In genomic region chr2:157748371-157749132, GRCh38 we compare ENCODE assay signal across 23 cellular contexts.
DNase-seq lines count a peak whose midpoint lies in the region; ATAC-seq, FAIRE-seq and TF ChIP-seq lines count a peak whose summit lies in the region.
"Had no signal": no experiment of that assay in that cellular context is flagged by ENCODE, and none has a peak within 500 bp of the region (broad histone marks: within the 10 kb centered on the region; RNA-seq: fewer than 3 reads in every experiment).

No MANE protein-coding gene starts in this region.

- H3K9ac ChIP-seq in liver (ENCODE audit: low read depth in 1 of 2, low read length in 2 of 2) (no peak overlapping the region), HepG2 (ENCODE audit: insufficient read depth, low read depth, low read length) (no peak overlapping the region), subcutaneous abdominal adipose tissue (ENCODE audit: low read length in 5 of 5) (peak overlapping the region in 1 of 5 donors; percentile 24)

- no peak for FAIRE-seq in HepG2 (lab: Jason Lieb, UNC)
- FAIRE-seq: A549, kidney, urothelium cell line had no signal

- TF ChIP-seq POLR2A in HepG2 (IDR thresholded peaks at IDR 0.05; ENCODE audit: insufficient read depth in 1 of 2, low read depth in 2 of 2, low read length in 2 of 2) = no peak

- no peak overlapping the region for H2AFZ ChIP-seq in HepG2 (ENCODE audit: low read length)

- no peaks in the 10 kb centered on the region for H3K27me3 Mint-ChIP-seq in mesothelial cell of epicardium (ENCODE audit: low read depth)
- no peaks in the 10 kb centered on the region for H3K27me3 Mint-ChIP-seq in activated CD8-positive, alpha-beta T cell treated with anti-CD3 and anti-CD28 coated beads, Interleukin-2, amount 10 ng/mL, durations not matched to agents 7 days and 5 days (ENCODE audit: low read depth)
- H3K27me3 Mint-ChIP-seq: activated CD4-positive, alpha-beta memory T cell treated with anti-CD3 and anti-CD28 coated beads, Interleukin-2, amount 10 ng/mL, durations not matched to agents 7 days and 5 days; naive thymus-derived CD8-positive, alpha-beta T cell had no signal

- in situ Hi-C loops in HepG2 (cut with HindIII; ENCODE audit: extremely low pct_ligation_motif_present, low pct_unique_long_range_greater_than_20kb) = no loop called here

- POLR2A ChIA-PET in HepG2 (lab: Yijun Ruan, JAX) = no interaction called here
- POLR2A ChIA-PET in activated CD8-positive, alpha-beta T cell treated with anti-CD3 and anti-CD28 coated beads, Interleukin-2, amount 10 ng/mL, durations not matched to agents 7 days and 5 days (lab: Charles Lee) = no interaction called here

- H3K27ac ChIP-seq in liver (ENCODE audit: low read depth in 1 of 2, low read length in 2 of 2) = peak overlapping the region; percentile 52 to 71
- H3K27ac ChIP-seq in HepG2 (ENCODE audit: extremely low read length, insufficient read depth, low read length) = no peak overlapping the region
- H3K27ac ChIP-seq in subcutaneous abdominal adipose tissue (ENCODE audit: low read depth, low read length) = peak overlapping the region; percentile 92
- H3K27ac ChIP-seq: A549, epithelial cell of prostate, ovary, sigmoid colon, suprapubic skin had no signal

- no peak overlapping the region for H3K4me3 Mint-ChIP-seq in mesothelial cell of epicardium
- no peak overlapping the region for H3K4me3 Mint-ChIP-seq in activated CD8-positive, alpha-beta T cell treated with anti-CD3 and anti-CD28 coated beads, Interleukin-2, amount 10 ng/mL, durations not matched to agents 7 days and 5 days
- H3K4me3 Mint-ChIP-seq: activated CD4-positive, alpha-beta memory T cell treated with anti-CD3 and anti-CD28 coated beads, Interleukin-2, amount 10 ng/mL, durations not matched to agents 7 days and 5 days; CD14-positive monocyte; naive thymus-derived CD8-positive, alpha-beta T cell; WTC11 had no signal

- CTCF ChIA-PET in HepG2 (lab: Yijun Ruan, JAX; ENCODE audit: low intra/inter-chr PET ratio, low total read pairs) = no interaction called here
- CTCF ChIA-PET in activated CD8-positive, alpha-beta T cell treated with anti-CD3 and anti-CD28 coated beads, Interleukin-2, amount 10 ng/mL, durations not matched to agents 7 days and 5 days (lab: Charles Lee) = interaction anchor here (0.6 to 1.2 kb wide), 7 partner anchors 10 to 451 kb away, joined by 3 to 4 read pairs (median 3); no protein-coding TSS in a partner anchor

- H3K27me3 ChIP-seq in liver (ENCODE audit: control insufficient read depth in 4 of 4, insufficient read depth in 4 of 4, low read length in 3 of 4) = no peaks in the 10 kb centered on the region
- H3K27me3 ChIP-seq in HepG2 (ENCODE audit: control insufficient read depth in 1 of 2, insufficient read depth in 2 of 2, low read length in 2 of 2) = no peaks in the 10 kb centered on the region
- H3K27me3 ChIP-seq in subcutaneous abdominal adipose tissue (ENCODE audit: control insufficient read depth in 5 of 5, insufficient read depth in 4 of 5, low read length in 5 of 5) = no peaks in the 10 kb centered on the region
- H3K27me3 ChIP-seq: ovary, sigmoid colon, suprapubic skin had no signal

- H3K36me3 ChIP-seq in liver (ENCODE audit: control insufficient read depth in 4 of 4, insufficient read depth in 3 of 4, low read depth in 1 of 4, low read length in 3 of 4) (peaks cover 0 to 6% (median 3%) of the 10 kb centered on the region in 4 donors), HepG2 (replicated peaks in 1 of 2; ENCODE audit: control insufficient read depth in 1 of 2, insufficient read depth in 2 of 2, low read length in 2 of 2) (peaks cover 0 to 9% of the 10 kb centered on the region in 2 experiments; a peak in 1 of 5 replicates), subcutaneous abdominal adipose tissue (ENCODE audit: control insufficient read depth in 5 of 5, insufficient read depth in 5 of 5, low read length in 5 of 5) (peaks cover 5 to 20% (median 15%) of the 10 kb centered on the region in 5 donors)
- H3K36me3 ChIP-seq: ovary had no signal

- no peaks in the 10 kb centered on the region for H3K9me3 Mint-ChIP-seq in mesothelial cell of epicardium
- H3K9me3 Mint-ChIP-seq in activated CD8-positive, alpha-beta T cell treated with anti-CD3 and anti-CD28 coated beads, Interleukin-2, amount 10 ng/mL, durations not matched to agents 7 days and 5 days (ENCODE audit: insufficient read depth) = no peaks in the 10 kb centered on the region
- H3K9me3 Mint-ChIP-seq: activated CD4-positive, alpha-beta memory T cell treated with anti-CD3 and anti-CD28 coated beads, Interleukin-2, amount 10 ng/mL, durations not matched to agents 7 days and 5 days; naive thymus-derived CD8-positive, alpha-beta T cell; WTC11 had no signal

- H4K20me1 ChIP-seq in HepG2 (ENCODE audit: insufficient read depth, low read length) = no peaks in the 10 kb centered on the region

- TF ChIP-seq CTCF in liver (IDR thresholded peaks at IDR 0.05; ENCODE audit: low read depth, low read length, missing input control) = no peak
- TF ChIP-seq CTCF in HepG2 (CRISPR knock-in tag; IDR thresholded peaks at IDR 0.05) = no peak
- TF ChIP-seq CTCF in mesothelial cell of epicardium (IDR thresholded peaks at IDR 0.05; ENCODE audit: unreplicated experiment) = no peak

- no peak for ATAC-seq in HepG2
- no peak for ATAC-seq in activated CD8-positive, alpha-beta T cell treated with anti-CD3 and anti-CD28 coated beads, Interleukin-2, amount 10 ng/mL, durations not matched to agents 7 days and 5 days
- ATAC-seq: A549; naive thymus-derived CD8-positive, alpha-beta T cell; WTC11 had no signal

- peaks cover 31% of the 10 kb centered on the region for H3K36me3 Mint-ChIP-seq in mesothelial cell of epicardium
- peaks cover 40% of the 10 kb centered on the region for H3K36me3 Mint-ChIP-seq in activated CD8-positive, alpha-beta T cell treated with anti-CD3 and anti-CD28 coated beads, Interleukin-2, amount 10 ng/mL, durations not matched to agents 7 days and 5 days (ENCODE audit: low read depth)

- no peak for TF ChIP-seq RAD21 in liver (IDR thresholded peaks at IDR 0.05)
- TF ChIP-seq RAD21 in HepG2 (CRISPR knock-in tag; IDR thresholded peaks at IDR 0.05) = no peak

- peaks cover 12% of the 10 kb centered on the region for H3K4me1 Mint-ChIP-seq in mesothelial cell of epicardium
- peaks cover 44% of the 10 kb centered on the region for H3K4me1 Mint-ChIP-seq in activated CD8-positive, alpha-beta T cell treated with anti-CD3 and anti-CD28 coated beads, Interleukin-2, amount 10 ng/mL, durations not matched to agents 7 days and 5 days (ENCODE audit: low read depth)
- H3K4me1 Mint-ChIP-seq: CD14-positive monocyte had no signal

- TF ChIP-seq EP300 in HepG2 (IDR thresholded peaks at IDR 0.05; ENCODE audit: low read depth in 2 of 2, low read length in 2 of 2) (no peak), HepG2 (CRISPR knock-in tag; IDR thresholded peaks at IDR 0.05; ENCODE audit: borderline replicate concordance) (no peak)

- peak overlapping the region; percentile 47 for H3K27ac Mint-ChIP-seq in mesothelial cell of epicardium
- no peak overlapping the region for H3K27ac Mint-ChIP-seq in activated CD8-positive, alpha-beta T cell treated with anti-CD3 and anti-CD28 coated beads, Interleukin-2, amount 10 ng/mL, durations not matched to agents 7 days and 5 days
- H3K27ac Mint-ChIP-seq: activated CD4-positive, alpha-beta memory T cell treated with anti-CD3 and anti-CD28 coated beads, Interleukin-2, amount 10 ng/mL, durations not matched to agents 7 days and 5 days; CD14-positive monocyte; WTC11 had no signal

- no peak overlapping the region for H3K4me2 ChIP-seq in HepG2 (ENCODE audit: low read depth, low read length)
- H3K4me2 ChIP-seq: A549 had no signal

- no peaks in the 10 kb centered on the region for H3K9me3 ChIP-seq in liver (ENCODE audit: control insufficient read depth in 4 of 4, low read length in 3 of 4)
- H3K9me3 ChIP-seq in HepG2 (ENCODE audit: low read length) = no peaks in the 10 kb centered on the region
- H3K9me3 ChIP-seq in subcutaneous abdominal adipose tissue (ENCODE audit: control insufficient read depth in 5 of 5, low read length in 5 of 5) = no peaks in the 10 kb centered on the region
- H3K9me3 ChIP-seq: A549, ovary, sigmoid colon, suprapubic skin had no signal

- no peak overlapping the region for H3K4me3 ChIP-seq in liver (ENCODE audit: low read depth in 1 of 3, low read length in 3 of 3)
- no peak overlapping the region for H3K4me3 ChIP-seq in HepG2 (replicated peaks in 1 of 3; ENCODE audit: insufficient read depth in 1 of 3, low read depth in 2 of 3, low read length in 3 of 3)
- peak overlapping the region in 1 of 5 donors; percentile 1 for H3K4me3 ChIP-seq in subcutaneous abdominal adipose tissue (ENCODE audit: low read depth in 1 of 5, low read length in 5 of 5)
- H3K4me3 ChIP-seq: A549, ovary, sigmoid colon, suprapubic skin had no signal

- no TSS peak for BruUV-seq in HepG2 (replicated peaks; lab: Mats Ljungman, UMichigan)

- peaks cover 10 to 46% (median 41%) of the 10 kb centered on the region in 4 donors for H3K4me1 ChIP-seq in liver (ENCODE audit: control insufficient read depth in 4 of 4, insufficient read depth in 4 of 4, low read length in 3 of 4)
- H3K4me1 ChIP-seq in HepG2 (ENCODE audit: insufficient read depth, low read length) = no peaks in the 10 kb centered on the region
- H3K4me1 ChIP-seq in subcutaneous abdominal adipose tissue (ENCODE audit: control insufficient read depth in 5 of 5, insufficient read depth in 5 of 5, low read length in 5 of 5) = peaks cover 0 to 61% (median 30%) of the 10 kb centered on the region in 5 donors
- H3K4me1 ChIP-seq: A549 had no signal

- intact Hi-C loops in HepG2 (cut with micrococcal nuclease; ENCODE audit: unreplicated experiment) = no loop called here

- DNase-seq in HepG2 (ENCODE audit: low spot score) (no peak), astrocyte of the hippocampus (ENCODE audit: low read depth, low spot score) (peak; percentile 62), mesothelial cell of epicardium (ENCODE audit: low spot score in 2 of 2, unreplicated experiment in 2 of 2) (no peak)
- DNase-seq in activated CD8-positive, alpha-beta T cell treated with anti-CD3 and anti-CD28 coated beads, Interleukin-2, amount 10 ng/mL, durations not matched to agents 7 days and 5 days = no peak
- no peak for DNase-seq in activated CD4-positive, CD25-positive, alpha-beta regulatory T cell (lab: John Stamatoyannopoulos, UW)
- no peak for DNase-seq in activated CD4-positive, alpha-beta T cell treated with anti-CD3 and anti-CD28 coated beads for 4 hours
- DNase-seq: activated CD4-positive, alpha-beta memory T cell treated with anti-CD3 and anti-CD28 coated beads, Interleukin-2, amount 10 ng/mL, durations not matched to agents 7 days and 5 days; activated naive CD4-positive, alpha-beta T cell treated with Interleukin-2 at 50 U/mL for 16 hours; amygdala; kidney; naive thymus-derived CD8-positive, alpha-beta T cell; NCI-H1694 treated with DMSO at 0.1 percent for 48 hours; ovary; T-helper 9 cell had no signal

- 32% methylated on average over 3 of the region's 3 CpGs for WGBS in liver
- WGBS in HepG2 (ENCODE audit: low lambda C conversion rate) = 90% methylated on average over 3 of the region's 3 CpGs

- no peaks in the 10 kb centered on the region for H3K79me2 ChIP-seq in HepG2 (ENCODE audit: insufficient read depth, low read length)

TF ChIP-seq in liver, 16 proteins besides CTCF, POLR2A, EP300 and RAD21 (continues in another document):
- TF ChIP-seq HNF4G (IDR thresholded peaks at IDR 0.05) (no peak), TAF1 (conservative IDR thresholded peaks at IDR 0.05) (no peak)

TF ChIP-seq in HepG2, 621 proteins besides CTCF, POLR2A, EP300 and RAD21 (continues in another document):
- TF ChIP-seq ZNF615 (CRISPR knock-in tag; IDR thresholded peaks at IDR 0.05; ENCODE audit: borderline replicate concordance) = no peak
- TF ChIP-seq TOE1 (CRISPR knock-in tag; IDR thresholded peaks at IDR 0.05) = no peak
